1 cellular context compared by ENCODE assay signal in genomic region chr7:132489776-132490237, GRCh38.
TF ChIP-seq lines count a peak whose summit lies in the region.

No MANE protein-coding gene starts in this region.

TF ChIP-seq in K562, 482 proteins besides CTCF, POLR2A, EP300 and RAD21 (continued from another document and continues in another):
- TF ChIP-seq FOXP4 (CRISPR knock-in tag; IDR thresholded peaks at IDR 0.05; ENCODE audit: borderline replicate concordance) (0 out of 2 replicates have a peak, but pooled peaks have one; percentile 70), ARID1B (IDR thresholded peaks at IDR 0.05) (peak; percentile 88), PRPF4 (IDR thresholded peaks at IDR 0.05; ENCODE audit: insufficient read depth, low read depth, low read length, poor library complexity, severe bottlenecking) (no peak), E2F3 (CRISPR knock-in tag; IDR thresholded peaks at IDR 0.05) (no peak), CREB5 (CRISPR knock-in tag; IDR thresholded peaks at IDR 0.05) (no peak), LCOR (CRISPR knock-in tag; IDR thresholded peaks at IDR 0.05) (peak; percentile 88; the same call in 1 of the 2 replicates), ZNF431 (CRISPR knock-in tag; IDR thresholded peaks at IDR 0.05) (no peak), IRF2 (CRISPR knock-in tag; IDR thresholded peaks at IDR 0.05) (no peak), NFIC (IDR thresholded peaks at IDR 0.05) (peak; percentile 64), POLR2AphosphoS5 (IDR thresholded peaks at IDR 0.05; ENCODE audit: control insufficient read depth, insufficient read depth, low read depth, low read length) (peak; percentile 81), ZBTB11 (CRISPR knock-in tag; IDR thresholded peaks at IDR 0.05) (0 out of 6 replicates have a peak, but pooled peaks of 1 of the 3 experiments have one; percentile 36), MNT (conservative IDR thresholded peaks at IDR 0.05) (peak in 1 of 2 experiments; percentile 48; a peak in 1 of 4 replicates), HES1 (IDR thresholded peaks at IDR 0.05; ENCODE audit: low read depth) (peak; percentile 83), THAP12 (CRISPR knock-in tag; IDR thresholded peaks at IDR 0.05) (no peak), ELF1 (tag; IDR thresholded peaks at IDR 0.05) (0 out of 2 replicates have a peak, but pooled peaks have one; percentile 22), SMARCA4 (IDR thresholded peaks at IDR 0.05) (peak; percentile 64; the same call in 1 of the 2 replicates), NELFE (IDR thresholded peaks at IDR 0.05; ENCODE audit: insufficient read depth, insufficient read length) (no peak), NUFIP1 (IDR thresholded peaks at IDR 0.05; ENCODE audit: partially characterized antibody) (no peak), ZBED1 (IDR thresholded peaks at IDR 0.05) (peak; percentile 82; the same call in 1 of the 2 replicates), ATF7 (IDR thresholded peaks at IDR 0.05) (no peak), SPI1 (IDR thresholded peaks at IDR 0.05; ENCODE audit: borderline replicate concordance, low read depth, low read length) (no peak), TOE1 (IDR thresholded peaks at IDR 0.05; ENCODE audit: borderline replicate concordance) (no peak), TOE1 (CRISPR knock-in tag; IDR thresholded peaks at IDR 0.05; ENCODE audit: borderline replicate concordance, low read depth) (peak; percentile 46; the same call in 1 of the 2 replicates), GABPB1 (CRISPR knock-in tag; IDR thresholded peaks at IDR 0.05) (peak; percentile 48; the same call in 1 of the 2 replicates), TEAD4 (IDR thresholded peaks at IDR 0.05; ENCODE audit: low read length) (peak; percentile 99), TEAD4 (CRISPR knock-in tag; IDR thresholded peaks at IDR 0.05; ENCODE audit: borderline replicate concordance) (no peak), STAT5A (IDR thresholded peaks at IDR 0.05; ENCODE audit: borderline replicate concordance, low read length) (peak; percentile 87), FOSL1 (tag; conservative IDR thresholded peaks at IDR 0.05) (peak; percentile 53), CCAR2 (IDR thresholded peaks at IDR 0.05; ENCODE audit: low read depth, low read length) (no peak), NFIX (CRISPR knock-in tag; IDR thresholded peaks at IDR 0.05; ENCODE audit: low read depth) (no peak), HDAC1 (IDR thresholded peaks at IDR 0.05) (0 out of 4 replicates have a peak, but pooled peaks of 1 of the 2 experiments have one; percentile 21), BCOR (IDR thresholded peaks at IDR 0.05) (peak; percentile 68; the same call in 1 of the 2 replicates), DIDO1 (tag; IDR thresholded peaks at IDR 0.05; ENCODE audit: low read depth) (peak; percentile 56; the same call in 1 of the 2 replicates), MAX (CRISPR knock-in tag; IDR thresholded peaks at IDR 0.05) (peak; percentile 87), SP1 (CRISPR knock-in tag; IDR thresholded peaks at IDR 0.05) (peak; percentile 82), MAFG (tag; conservative IDR thresholded peaks at IDR 0.05) (peak; percentile 82), DMBX1 (CRISPR knock-in tag; IDR thresholded peaks at IDR 0.05; ENCODE audit: borderline replicate concordance) (peak; percentile 73; the same call in 1 of the 2 replicates), FOXA1 (IDR thresholded peaks at IDR 0.05; ENCODE audit: borderline replicate concordance) (no peak), USF1 (CRISPR knock-in tag; IDR thresholded peaks at IDR 0.05) (peak; percentile 87), SRSF7 (optimal IDR thresholded peaks at IDR 0.05; ENCODE audit: low read depth, low read length) (no peak), HEY1 (CRISPR knock-in tag; IDR thresholded peaks at IDR 0.05; ENCODE audit: borderline replicate concordance) (no peak), TEAD1 (CRISPR knock-in tag; IDR thresholded peaks at IDR 0.05) (peak; percentile 97 to 99), MAZ (CRISPR knock-in tag; conservative IDR thresholded peaks at IDR 0.05 in 1 of 2, IDR thresholded peaks at IDR 0.05 in 1 of 2) (peak; percentile 23 to 49; a peak in 2 of 4 replicates), TARDBP (IDR thresholded peaks at IDR 0.05) (no peak), ZNF518B (CRISPR knock-in tag; IDR thresholded peaks at IDR 0.05) (no peak), ZNF212 (CRISPR knock-in tag; IDR thresholded peaks at IDR 0.05) (peak; percentile 55; the same call in 1 of the 2 replicates), KDM5B (IDR thresholded peaks at IDR 0.05; ENCODE audit: insufficient replicate concordance, low read depth, low read length) (no peak), ZNF175 (CRISPR knock-in tag; IDR thresholded peaks at IDR 0.05; ENCODE audit: low read depth) (peak; percentile 87; the same call in 1 of the 2 replicates), PML (IDR thresholded peaks at IDR 0.05; ENCODE audit: low read length) (peak; percentile 97), USF2 (CRISPR knock-in tag; IDR thresholded peaks at IDR 0.05) (peak; percentile 55), NR3C1 (CRISPR knock-in tag; IDR thresholded peaks at IDR 0.05) (no peak), ZNF764 (CRISPR knock-in tag; IDR thresholded peaks at IDR 0.05; ENCODE audit: low read depth) (no peak), TAF9B (IDR thresholded peaks at IDR 0.05; ENCODE audit: partially characterized antibody) (peak; percentile 86), SETDB1 (IDR thresholded peaks at IDR 0.05; ENCODE audit: low read length) (no peak)
